ENCODE assay signal across 25 cellular contexts in the genomic region with DNA sequence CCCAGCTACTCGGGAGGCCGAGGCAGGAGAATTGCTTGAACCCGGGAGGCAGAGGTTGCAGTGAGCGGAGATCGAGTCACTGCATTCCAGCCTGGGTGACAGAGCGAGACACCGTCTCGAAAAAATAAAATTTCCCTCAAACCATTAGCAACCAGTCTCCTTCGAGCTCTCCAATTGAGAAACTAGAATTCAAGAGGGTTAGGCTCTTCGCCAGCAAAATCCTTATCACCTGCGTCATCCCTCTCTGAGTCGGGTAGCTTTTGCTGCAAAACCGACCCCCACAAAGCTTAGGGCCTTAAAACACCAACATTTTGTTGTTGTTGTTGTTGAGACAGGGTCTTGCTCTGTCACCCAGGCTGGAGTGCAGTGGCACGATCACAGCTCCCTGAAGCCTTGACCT.
"Had no signal": no experiment of that assay in that cellular context is flagged by ENCODE, and none has a peak within 500 bp of the region (broad histone marks: within the 10 kb centered on the region; RNA-seq: fewer than 3 reads in every experiment).

No MANE protein-coding gene starts in this region.

- H3K4me3 ChIP-seq: body of pancreas, esophagus muscularis mucosa had no signal

- H3K9me3 ChIP-seq: body of pancreas had no signal

- H3K36me3 ChIP-seq: esophagus muscularis mucosa had no signal

- H3K27me3 ChIP-seq: body of pancreas had no signal

- DNase-seq: activated CD4-positive, alpha-beta memory T cell treated with anti-CD3 and anti-CD28 coated beads, Interleukin-2, amount 10 ng/mL, durations not matched to agents 7 days and 5 days; activated CD4-positive, alpha-beta T cell treated with anti-CD3 and anti-CD28 coated beads for 1 hour; activated CD4-positive, alpha-beta T cell treated with anti-CD3 and anti-CD28 coated beads for 4 hours; activated CD4-positive, alpha-beta T cell treated with anti-CD3 and anti-CD28 coated beads, Interleukin-2, amount 10 ng/mL, durations not matched to agents 7 days and 5 days; activated CD4-positive, alpha-beta T cell treated with anti-CD3 and anti-CD28 coated beads, Interleukin-2, amount 50 U/mL, for 4 hours; activated CD8-positive, alpha-beta memory T cell treated with anti-CD3 and anti-CD28 coated beads, Interleukin-2, amount 50 U/mL, for 48 hours; activated gamma-delta T cell; activated naive CD4-positive, alpha-beta T cell; activated naive CD4-positive, alpha-beta T cell treated with anti-CD3 and anti-CD28 coated beads, Interleukin-2, amount 10 ng/mL, durations not matched to agents 7 days and 5 days; activated naive CD8-positive, alpha-beta T cell treated with anti-CD3 and anti-CD28 coated beads, Interleukin-2, amount 10 ng/mL, durations not matched to agents 7 days and 5 days; activated T-cell treated with anti-CD3 and anti-CD28 coated beads for 4 hours; activated T-cell treated with anti-CD3 and anti-CD28 coated beads, Interleukin-2, amount 50 U/mL, for 24 hours; activated T-cell treated with anti-CD3 and anti-CD28 coated beads, Interleukin-2, amount 50 U/mL, for 72 hours; amniotic stem cell; anterior cingulate cortex; caudate nucleus; cortex of kidney; dermis blood vessel endothelial cell; effector CD4-positive, alpha-beta T cell; effector memory CD8-positive, alpha-beta T cell; erythroblast; T-helper 2 cell had no signal

- H3K4me1 ChIP-seq: body of pancreas had no signal

- H3K27ac ChIP-seq: body of pancreas, esophagus muscularis mucosa, VCaP had no signal
